ENCODE assay signal across 15 cellular contexts in the genomic region with DNA sequence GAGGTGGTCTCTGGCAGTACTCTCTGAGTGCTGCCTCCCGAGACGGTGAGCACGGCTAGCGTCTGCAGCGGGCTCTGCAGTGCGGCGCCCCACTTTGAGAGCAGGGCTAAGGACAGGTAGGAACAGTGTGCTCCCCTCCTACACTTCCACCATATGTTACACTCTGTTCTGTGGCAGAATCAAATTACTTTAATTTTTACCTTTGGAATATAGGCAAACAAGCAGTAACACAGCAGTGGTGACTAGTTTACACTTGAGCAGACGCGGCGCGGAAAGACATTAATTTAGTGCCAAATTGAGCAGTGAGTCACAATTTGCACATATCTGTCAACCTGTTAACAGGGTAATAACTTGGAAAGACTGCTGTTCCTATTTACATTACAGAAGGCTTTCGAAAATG.
DNase-seq lines count a peak whose midpoint lies in the region; ATAC-seq, FAIRE-seq and TF ChIP-seq lines count a peak whose summit lies in the region.
"Had no signal": no experiment of that assay in that cellular context is flagged by ENCODE, and none has a peak within 500 bp of the region (broad histone marks: within the 10 kb centered on the region; RNA-seq: fewer than 3 reads in every experiment).

No MANE protein-coding gene starts in this region.

- H3K27me3 Mint-ChIP-seq in GM23338 (ENCODE audit: insufficient read depth, low read depth, poor library complexity), result no peaks in the 10 kb centered on the region
- H3K27me3 Mint-ChIP-seq: activated T-helper 17 cell treated with anti-CD3 and anti-CD28 coated beads, Interleukin-2, amount 50 U/mL, for 72 hours; B cell; naive thymus-derived CD8-positive, alpha-beta T cell had no signal

- H3K9me3 ChIP-seq in smooth muscle cell (replicated peaks; ENCODE audit: low read depth), result no peaks in the 10 kb centered on the region
- H3K9me3 ChIP-seq: colonic mucosa had no signal

- 85% methylated on average over 12 of the region's 12 CpGs for WGBS in smooth muscle cell (ENCODE audit: low lambda C conversion rate)

- peak; percentile 41 for DNase-seq in GM23338 (ENCODE audit: low spot score)
- DNase-seq in NCI-H1436 treated with DMSO at 0.1 percent for 48 hours (lab: John Stamatoyannopoulos, UW), result peak; percentile 35
- DNase-seq in RWPE1 (ENCODE audit: low spot score), result peak; percentile 69
- no peak for DNase-seq in smooth muscle cell (lab: John Stamatoyannopoulos, UW; ENCODE audit: unreplicated experiment)
- DNase-seq in 8988T, result no peak
- DNase-seq in NCI-H510A (lab: John Stamatoyannopoulos, UW), result no peak
- DNase-seq: colonic mucosa; DMS79; erythroblast; naive thymus-derived CD8-positive, alpha-beta T cell; SW 1271; WERI-Rb-1 had no signal

- H3K27ac ChIP-seq in GM23338 (ENCODE audit: low read depth) (peak overlapping the region; percentile 27; the same call in 1 of the 2 replicates), RWPE1 (no peak overlapping the region), smooth muscle cell (ENCODE audit: low read depth) (no peak overlapping the region)
- H3K27ac ChIP-seq: colonic mucosa, WERI-Rb-1 had no signal

- H3K27me3 ChIP-seq in GM23338 (ENCODE audit: insufficient read depth) (no peaks in the 10 kb centered on the region), smooth muscle cell (ENCODE audit: low read depth) (no peaks in the 10 kb centered on the region)
- H3K27me3 ChIP-seq: colonic mucosa had no signal

- H3K79me2 ChIP-seq in GM23338 (replicated peaks; ENCODE audit: insufficient read depth) (0 out of 2 replicates have a peak, but pooled peaks cover 5% of the 10 kb centered on the region), smooth muscle cell (ENCODE audit: low read depth) (no peaks in the 10 kb centered on the region)

- TF ChIP-seq CTCF in GM23338 (conservative IDR thresholded peaks at IDR 0.05; ENCODE audit: low read depth in 2 of 2) (no peak), RWPE1 (conservative IDR thresholded peaks at IDR 0.05; ENCODE audit: low read depth) (no peak), smooth muscle cell (IDR thresholded peaks at IDR 0.05; ENCODE audit: borderline replicate concordance, insufficient read depth, poor library complexity, severe bottlenecking) (no peak)

- peaks cover 2% of the 10 kb centered on the region; the same call in 1 of the 3 replicates for H3K36me3 Mint-ChIP-seq in GM23338 (ENCODE audit: low read depth)

- no peaks in the 10 kb centered on the region; the same call in 1 of the 2 replicates for H3K9me2 ChIP-seq in GM23338 (ENCODE audit: insufficient read depth)

- H3K4me3 Mint-ChIP-seq in GM23338, result peak overlapping the region; percentile 43; the same call in 2 of the 3 replicates
- H3K4me3 Mint-ChIP-seq: activated T-helper 17 cell treated with anti-CD3 and anti-CD28 coated beads, Interleukin-2, amount 50 U/mL, for 72 hours; B cell; naive thymus-derived CD8-positive, alpha-beta T cell had no signal

- peak overlapping the region; percentile 18 for H3K4me2 ChIP-seq in GM23338
- no peak overlapping the region for H3K4me2 ChIP-seq in smooth muscle cell

- no peak overlapping the region for H3K9ac ChIP-seq in smooth muscle cell (ENCODE audit: low read depth)

- no peaks in the 10 kb centered on the region for H3K36me3 ChIP-seq in GM23338 (ENCODE audit: insufficient read depth)
- no peaks in the 10 kb centered on the region for H3K36me3 ChIP-seq in smooth muscle cell (ENCODE audit: low read depth)
- H3K36me3 ChIP-seq: colonic mucosa had no signal

- peak; percentile 96 for FAIRE-seq in islet of Langerhans (lab: Jason Lieb, UNC)

- no peaks in the 10 kb centered on the region for H3K9me3 Mint-ChIP-seq in GM23338
- H3K9me3 Mint-ChIP-seq: activated T-helper 17 cell treated with anti-CD3 and anti-CD28 coated beads, Interleukin-2, amount 50 U/mL, for 72 hours; naive thymus-derived CD8-positive, alpha-beta T cell had no signal

- peaks cover 29% of the 10 kb centered on the region for H3K4me1 Mint-ChIP-seq in GM23338
- H3K4me1 Mint-ChIP-seq: B cell had no signal

- H3K4me3 ChIP-seq in GM23338 (no peak overlapping the region), smooth muscle cell (no peak overlapping the region)
- H3K4me3 ChIP-seq: colonic mucosa had no signal

- peaks cover 26% of the 10 kb centered on the region for H3K4me1 ChIP-seq in GM23338 (ENCODE audit: insufficient read depth)
- H3K4me1 ChIP-seq in smooth muscle cell (ENCODE audit: low read depth), result no peaks in the 10 kb centered on the region
- H3K4me1 ChIP-seq: colonic mucosa had no signal

- POLR2A ChIA-PET in RWPE1 (lab: Yijun Ruan, JAX; ENCODE audit: low non-redundant PET), result no interaction called here

- H2AFZ ChIP-seq in GM23338, result no peak overlapping the region
- no peak overlapping the region for H2AFZ ChIP-seq in smooth muscle cell (ENCODE audit: low read depth)

- H3F3A ChIP-seq in GM23338 (replicated peaks; ENCODE audit: low read depth) (no peaks in the 10 kb centered on the region), smooth muscle cell (ENCODE audit: low read depth) (no peaks in the 10 kb centered on the region)

- ATAC-seq in GM23338, result peak; percentile 94
- ATAC-seq: activated T-helper 17 cell treated with anti-CD3 and anti-CD28 coated beads, Interleukin-2, amount 50 U/mL, for 72 hours; naive thymus-derived CD8-positive, alpha-beta T cell had no signal

- H3K27ac Mint-ChIP-seq in GM23338, result peak overlapping the region; percentile 91
- H3K27ac Mint-ChIP-seq: activated T-helper 17 cell treated with anti-CD3 and anti-CD28 coated beads, Interleukin-2, amount 50 U/mL, for 72 hours; B cell had no signal

- H4K20me1 ChIP-seq in GM23338 (replicated peaks; ENCODE audit: insufficient read depth) (no peaks in the 10 kb centered on the region; the same call in 1 of the 2 replicates), smooth muscle cell (ENCODE audit: low read depth) (peaks cover 49% of the 10 kb centered on the region)

- CTCF ChIA-PET in RWPE1 (lab: Yijun Ruan, JAX), result no interaction called here

TF ChIP-seq in GM23338, 12 proteins besides CTCF, POLR2A, EP300 and RAD21:
- TF ChIP-seq POLR2AphosphoS5 (IDR thresholded peaks at IDR 0.05; ENCODE audit: low read depth) (no peak), JUNB (IDR thresholded peaks at IDR 0.05; ENCODE audit: unreplicated experiment) (no peak), NANOG (IDR thresholded peaks at IDR 0.05; ENCODE audit: borderline replicate concordance) (no peak), EZH2 (IDR thresholded peaks at IDR 0.05; ENCODE audit: low read depth, unreplicated experiment) (no peak), STAT1 (IDR thresholded peaks at IDR 0.05; ENCODE audit: unreplicated experiment) (no peak), EZH2phosphoT487 (IDR thresholded peaks at IDR 0.05; ENCODE audit: unreplicated experiment) (no peak), ZNF331 (CRISPR knock-in tag; IDR thresholded peaks at IDR 0.05; ENCODE audit: low read depth) (no peak), ZNF114 (CRISPR knock-in tag; IDR thresholded peaks at IDR 0.05) (no peak)
- TF ChIP-seq, protein P1, sequence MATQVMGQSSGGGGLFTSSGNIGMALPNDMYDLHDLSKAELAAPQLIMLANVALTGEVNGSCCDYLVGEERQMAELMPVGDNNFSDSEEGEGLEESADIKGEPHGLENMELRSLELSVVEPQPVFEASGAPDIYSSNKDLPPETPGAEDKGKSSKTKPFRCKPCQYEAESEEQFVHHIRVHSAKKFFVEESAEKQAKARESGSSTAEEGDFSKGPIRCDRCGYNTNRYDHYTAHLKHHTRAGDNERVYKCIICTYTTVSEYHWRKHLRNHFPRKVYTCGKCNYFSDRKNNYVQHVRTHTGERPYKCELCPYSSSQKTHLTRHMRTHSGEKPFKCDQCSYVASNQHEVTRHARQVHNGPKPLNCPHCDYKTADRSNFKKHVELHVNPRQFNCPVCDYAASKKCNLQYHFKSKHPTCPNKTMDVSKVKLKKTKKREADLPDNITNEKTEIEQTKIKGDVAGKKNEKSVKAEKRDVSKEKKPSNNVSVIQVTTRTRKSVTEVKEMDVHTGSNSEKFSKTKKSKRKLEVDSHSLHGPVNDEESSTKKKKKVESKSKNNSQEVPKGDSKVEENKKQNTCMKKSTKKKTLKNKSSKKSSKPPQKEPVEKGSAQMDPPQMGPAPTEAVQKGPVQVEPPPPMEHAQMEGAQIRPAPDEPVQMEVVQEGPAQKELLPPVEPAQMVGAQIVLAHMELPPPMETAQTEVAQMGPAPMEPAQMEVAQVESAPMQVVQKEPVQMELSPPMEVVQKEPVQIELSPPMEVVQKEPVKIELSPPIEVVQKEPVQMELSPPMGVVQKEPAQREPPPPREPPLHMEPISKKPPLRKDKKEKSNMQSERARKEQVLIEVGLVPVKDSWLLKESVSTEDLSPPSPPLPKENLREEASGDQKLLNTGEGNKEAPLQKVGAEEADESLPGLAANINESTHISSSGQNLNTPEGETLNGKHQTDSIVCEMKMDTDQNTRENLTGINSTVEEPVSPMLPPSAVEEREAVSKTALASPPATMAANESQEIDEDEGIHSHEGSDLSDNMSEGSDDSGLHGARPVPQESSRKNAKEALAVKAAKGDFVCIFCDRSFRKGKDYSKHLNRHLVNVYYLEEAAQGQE (IDR thresholded peaks at IDR 0.05; ENCODE audit: unreplicated experiment), result no peak

Comparison
In these comparisons a context has a peak if more than half of its experiments do, and no peak if none do; other contexts are left out.
1. DNase-seq: peak in GM23338 (single experiment), NCI-H1436 treated with DMSO at 0.1 percent for 48 hours (single experiment) and RWPE1 (single experiment); none in smooth muscle cell (single experiment), 8988T (single experiment) and NCI-H510A (single experiment).